1 cellular context compared by ENCODE assay signal in genomic region chr17:16428098-16428882, GRCh38.
A peak's percentile ranks its signal among the peaks of the same experiment; 100 is the strongest.
TF ChIP-seq lines count a peak whose summit lies in the region.

No MANE protein-coding gene starts in this region.

TF ChIP-seq in WTC11, 78 proteins besides CTCF, POLR2A, EP300 and RAD21 (continued from another document and continues in another):
- no peak for TF ChIP-seq CDX4 (CRISPR knock-in tag; IDR thresholded peaks at IDR 0.05; ENCODE audit: borderline replicate concordance)
- TF ChIP-seq CBFB (CRISPR knock-in tag; IDR thresholded peaks at IDR 0.05; ENCODE audit: low read depth), result no peak
- no peak for TF ChIP-seq RELA (CRISPR knock-in tag; IDR thresholded peaks at IDR 0.05; ENCODE audit: borderline replicate concordance)
- TF ChIP-seq NR3C1 (CRISPR knock-in tag; conservative IDR thresholded peaks at IDR 0.05; ENCODE audit: low read depth), result no peak
- TF ChIP-seq IRF1 (CRISPR knock-in tag; IDR thresholded peaks at IDR 0.05), result no peak
- no peak for TF ChIP-seq ZBTB21 (CRISPR knock-in tag; IDR thresholded peaks at IDR 0.05; ENCODE audit: borderline replicate concordance)
- TF ChIP-seq GTF2I (CRISPR knock-in tag; conservative IDR thresholded peaks at IDR 0.05), result no peak
- TF ChIP-seq, protein P1, sequence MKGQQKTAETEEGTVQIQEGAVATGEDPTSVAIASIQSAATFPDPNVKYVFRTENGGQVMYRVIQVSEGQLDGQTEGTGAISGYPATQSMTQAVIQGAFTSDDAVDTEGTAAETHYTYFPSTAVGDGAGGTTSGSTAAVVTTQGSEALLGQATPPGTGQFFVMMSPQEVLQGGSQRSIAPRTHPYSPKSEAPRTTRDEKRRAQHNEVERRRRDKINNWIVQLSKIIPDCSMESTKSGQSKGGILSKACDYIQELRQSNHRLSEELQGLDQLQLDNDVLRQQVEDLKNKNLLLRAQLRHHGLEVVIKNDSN (CRISPR knock-in tag; IDR thresholded peaks at IDR 0.05), result peak; percentile 48; the same call in 1 of the 2 replicates
- TF ChIP-seq, protein P2, sequence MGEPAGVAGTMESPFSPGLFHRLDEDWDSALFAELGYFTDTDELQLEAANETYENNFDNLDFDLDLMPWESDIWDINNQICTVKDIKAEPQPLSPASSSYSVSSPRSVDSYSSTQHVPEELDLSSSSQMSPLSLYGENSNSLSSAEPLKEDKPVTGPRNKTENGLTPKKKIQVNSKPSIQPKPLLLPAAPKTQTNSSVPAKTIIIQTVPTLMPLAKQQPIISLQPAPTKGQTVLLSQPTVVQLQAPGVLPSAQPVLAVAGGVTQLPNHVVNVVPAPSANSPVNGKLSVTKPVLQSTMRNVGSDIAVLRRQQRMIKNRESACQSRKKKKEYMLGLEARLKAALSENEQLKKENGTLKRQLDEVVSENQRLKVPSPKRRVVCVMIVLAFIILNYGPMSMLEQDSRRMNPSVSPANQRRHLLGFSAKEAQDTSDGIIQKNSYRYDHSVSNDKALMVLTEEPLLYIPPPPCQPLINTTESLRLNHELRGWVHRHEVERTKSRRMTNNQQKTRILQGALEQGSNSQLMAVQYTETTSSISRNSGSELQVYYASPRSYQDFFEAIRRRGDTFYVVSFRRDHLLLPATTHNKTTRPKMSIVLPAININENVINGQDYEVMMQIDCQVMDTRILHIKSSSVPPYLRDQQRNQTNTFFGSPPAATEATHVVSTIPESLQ (CRISPR knock-in tag; IDR thresholded peaks at IDR 0.05), result no peak
- TF ChIP-seq, protein P3, sequence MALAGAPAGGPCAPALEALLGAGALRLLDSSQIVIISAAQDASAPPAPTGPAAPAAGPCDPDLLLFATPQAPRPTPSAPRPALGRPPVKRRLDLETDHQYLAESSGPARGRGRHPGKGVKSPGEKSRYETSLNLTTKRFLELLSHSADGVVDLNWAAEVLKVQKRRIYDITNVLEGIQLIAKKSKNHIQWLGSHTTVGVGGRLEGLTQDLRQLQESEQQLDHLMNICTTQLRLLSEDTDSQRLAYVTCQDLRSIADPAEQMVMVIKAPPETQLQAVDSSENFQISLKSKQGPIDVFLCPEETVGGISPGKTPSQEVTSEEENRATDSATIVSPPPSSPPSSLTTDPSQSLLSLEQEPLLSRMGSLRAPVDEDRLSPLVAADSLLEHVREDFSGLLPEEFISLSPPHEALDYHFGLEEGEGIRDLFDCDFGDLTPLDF (CRISPR knock-in tag; IDR thresholded peaks at IDR 0.05), result no peak
- no peak for TF ChIP-seq SOX15 (CRISPR knock-in tag; IDR thresholded peaks at IDR 0.05)
- TF ChIP-seq FOXK1 (CRISPR knock-in tag; IDR thresholded peaks at IDR 0.05), result no peak
- TF ChIP-seq ZNF671 (CRISPR knock-in tag; IDR thresholded peaks at IDR 0.05), result no peak
- no peak for TF ChIP-seq JAZF1 (CRISPR knock-in tag; IDR thresholded peaks at IDR 0.05)
- no peak for TF ChIP-seq SMAD4 (CRISPR knock-in tag; IDR thresholded peaks at IDR 0.05)
- no peak for TF ChIP-seq ESRRA (CRISPR knock-in tag; IDR thresholded peaks at IDR 0.05; ENCODE audit: borderline replicate concordance)
- TF ChIP-seq, protein P4, sequence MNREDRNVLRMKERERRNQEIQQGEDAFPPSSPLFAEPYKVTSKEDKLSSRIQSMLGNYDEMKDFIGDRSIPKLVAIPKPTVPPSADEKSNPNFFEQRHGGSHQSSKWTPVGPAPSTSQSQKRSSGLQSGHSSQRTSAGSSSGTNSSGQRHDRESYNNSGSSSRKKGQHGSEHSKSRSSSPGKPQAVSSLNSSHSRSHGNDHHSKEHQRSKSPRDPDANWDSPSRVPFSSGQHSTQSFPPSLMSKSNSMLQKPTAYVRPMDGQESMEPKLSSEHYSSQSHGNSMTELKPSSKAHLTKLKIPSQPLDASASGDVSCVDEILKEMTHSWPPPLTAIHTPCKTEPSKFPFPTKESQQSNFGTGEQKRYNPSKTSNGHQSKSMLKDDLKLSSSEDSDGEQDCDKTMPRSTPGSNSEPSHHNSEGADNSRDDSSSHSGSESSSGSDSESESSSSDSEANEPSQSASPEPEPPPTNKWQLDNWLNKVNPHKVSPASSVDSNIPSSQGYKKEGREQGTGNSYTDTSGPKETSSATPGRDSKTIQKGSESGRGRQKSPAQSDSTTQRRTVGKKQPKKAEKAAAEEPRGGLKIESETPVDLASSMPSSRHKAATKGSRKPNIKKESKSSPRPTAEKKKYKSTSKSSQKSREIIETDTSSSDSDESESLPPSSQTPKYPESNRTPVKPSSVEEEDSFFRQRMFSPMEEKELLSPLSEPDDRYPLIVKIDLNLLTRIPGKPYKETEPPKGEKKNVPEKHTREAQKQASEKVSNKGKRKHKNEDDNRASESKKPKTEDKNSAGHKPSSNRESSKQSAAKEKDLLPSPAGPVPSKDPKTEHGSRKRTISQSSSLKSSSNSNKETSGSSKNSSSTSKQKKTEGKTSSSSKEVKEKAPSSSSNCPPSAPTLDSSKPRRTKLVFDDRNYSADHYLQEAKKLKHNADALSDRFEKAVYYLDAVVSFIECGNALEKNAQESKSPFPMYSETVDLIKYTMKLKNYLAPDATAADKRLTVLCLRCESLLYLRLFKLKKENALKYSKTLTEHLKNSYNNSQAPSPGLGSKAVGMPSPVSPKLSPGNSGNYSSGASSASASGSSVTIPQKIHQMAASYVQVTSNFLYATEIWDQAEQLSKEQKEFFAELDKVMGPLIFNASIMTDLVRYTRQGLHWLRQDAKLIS (CRISPR knock-in tag; IDR thresholded peaks at IDR 0.05; ENCODE audit: borderline replicate concordance), result no peak
- TF ChIP-seq, protein P5, sequence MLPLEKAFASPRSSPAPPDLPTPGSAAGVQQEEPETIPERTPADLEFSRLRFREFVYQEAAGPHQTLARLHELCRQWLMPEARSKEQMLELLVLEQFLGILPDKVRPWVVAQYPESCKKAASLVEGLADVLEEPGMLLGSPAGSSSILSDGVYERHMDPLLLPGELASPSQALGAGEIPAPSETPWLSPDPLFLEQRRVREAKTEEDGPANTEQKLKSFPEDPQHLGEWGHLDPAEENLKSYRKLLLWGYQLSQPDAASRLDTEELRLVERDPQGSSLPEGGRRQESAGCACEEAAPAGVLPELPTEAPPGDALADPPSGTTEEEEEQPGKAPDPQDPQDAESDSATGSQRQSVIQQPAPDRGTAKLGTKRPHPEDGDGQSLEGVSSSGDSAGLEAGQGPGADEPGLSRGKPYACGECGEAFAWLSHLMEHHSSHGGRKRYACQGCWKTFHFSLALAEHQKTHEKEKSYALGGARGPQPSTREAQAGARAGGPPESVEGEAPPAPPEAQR (CRISPR knock-in tag; IDR thresholded peaks at IDR 0.05), result no peak
- TF ChIP-seq TCF7 (CRISPR knock-in tag; IDR thresholded peaks at IDR 0.05; ENCODE audit: low read depth), result no peak
- no peak for TF ChIP-seq IRF2 (CRISPR knock-in tag; IDR thresholded peaks at IDR 0.05; ENCODE audit: borderline replicate concordance, low read depth)
- TF ChIP-seq, protein P6, sequence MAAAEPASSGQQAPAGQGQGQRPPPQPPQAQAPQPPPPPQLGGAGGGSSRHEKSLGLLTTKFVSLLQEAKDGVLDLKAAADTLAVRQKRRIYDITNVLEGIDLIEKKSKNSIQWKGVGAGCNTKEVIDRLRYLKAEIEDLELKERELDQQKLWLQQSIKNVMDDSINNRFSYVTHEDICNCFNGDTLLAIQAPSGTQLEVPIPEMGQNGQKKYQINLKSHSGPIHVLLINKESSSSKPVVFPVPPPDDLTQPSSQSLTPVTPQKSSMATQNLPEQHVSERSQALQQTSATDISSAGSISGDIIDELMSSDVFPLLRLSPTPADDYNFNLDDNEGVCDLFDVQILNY (CRISPR knock-in tag; IDR thresholded peaks at IDR 0.05), result no peak
- TF ChIP-seq RORB (CRISPR knock-in tag; IDR thresholded peaks at IDR 0.05), result no peak
- no peak for TF ChIP-seq SP1 (CRISPR knock-in tag; conservative IDR thresholded peaks at IDR 0.05)
- TF ChIP-seq ATF1 (CRISPR knock-in tag; IDR thresholded peaks at IDR 0.05), result no peak
- TF ChIP-seq FOXJ3 (CRISPR knock-in tag; IDR thresholded peaks at IDR 0.05; ENCODE audit: borderline replicate concordance), result no peak
- TF ChIP-seq, protein P7, sequence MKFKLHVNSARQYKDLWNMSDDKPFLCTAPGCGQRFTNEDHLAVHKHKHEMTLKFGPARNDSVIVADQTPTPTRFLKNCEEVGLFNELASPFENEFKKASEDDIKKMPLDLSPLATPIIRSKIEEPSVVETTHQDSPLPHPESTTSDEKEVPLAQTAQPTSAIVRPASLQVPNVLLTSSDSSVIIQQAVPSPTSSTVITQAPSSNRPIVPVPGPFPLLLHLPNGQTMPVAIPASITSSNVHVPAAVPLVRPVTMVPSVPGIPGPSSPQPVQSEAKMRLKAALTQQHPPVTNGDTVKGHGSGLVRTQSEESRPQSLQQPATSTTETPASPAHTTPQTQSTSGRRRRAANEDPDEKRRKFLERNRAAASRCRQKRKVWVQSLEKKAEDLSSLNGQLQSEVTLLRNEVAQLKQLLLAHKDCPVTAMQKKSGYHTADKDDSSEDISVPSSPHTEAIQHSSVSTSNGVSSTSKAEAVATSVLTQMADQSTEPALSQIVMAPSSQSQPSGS (CRISPR knock-in tag; IDR thresholded peaks at IDR 0.05; ENCODE audit: borderline replicate concordance, low read depth), result no peak
- TF ChIP-seq, protein P8, sequence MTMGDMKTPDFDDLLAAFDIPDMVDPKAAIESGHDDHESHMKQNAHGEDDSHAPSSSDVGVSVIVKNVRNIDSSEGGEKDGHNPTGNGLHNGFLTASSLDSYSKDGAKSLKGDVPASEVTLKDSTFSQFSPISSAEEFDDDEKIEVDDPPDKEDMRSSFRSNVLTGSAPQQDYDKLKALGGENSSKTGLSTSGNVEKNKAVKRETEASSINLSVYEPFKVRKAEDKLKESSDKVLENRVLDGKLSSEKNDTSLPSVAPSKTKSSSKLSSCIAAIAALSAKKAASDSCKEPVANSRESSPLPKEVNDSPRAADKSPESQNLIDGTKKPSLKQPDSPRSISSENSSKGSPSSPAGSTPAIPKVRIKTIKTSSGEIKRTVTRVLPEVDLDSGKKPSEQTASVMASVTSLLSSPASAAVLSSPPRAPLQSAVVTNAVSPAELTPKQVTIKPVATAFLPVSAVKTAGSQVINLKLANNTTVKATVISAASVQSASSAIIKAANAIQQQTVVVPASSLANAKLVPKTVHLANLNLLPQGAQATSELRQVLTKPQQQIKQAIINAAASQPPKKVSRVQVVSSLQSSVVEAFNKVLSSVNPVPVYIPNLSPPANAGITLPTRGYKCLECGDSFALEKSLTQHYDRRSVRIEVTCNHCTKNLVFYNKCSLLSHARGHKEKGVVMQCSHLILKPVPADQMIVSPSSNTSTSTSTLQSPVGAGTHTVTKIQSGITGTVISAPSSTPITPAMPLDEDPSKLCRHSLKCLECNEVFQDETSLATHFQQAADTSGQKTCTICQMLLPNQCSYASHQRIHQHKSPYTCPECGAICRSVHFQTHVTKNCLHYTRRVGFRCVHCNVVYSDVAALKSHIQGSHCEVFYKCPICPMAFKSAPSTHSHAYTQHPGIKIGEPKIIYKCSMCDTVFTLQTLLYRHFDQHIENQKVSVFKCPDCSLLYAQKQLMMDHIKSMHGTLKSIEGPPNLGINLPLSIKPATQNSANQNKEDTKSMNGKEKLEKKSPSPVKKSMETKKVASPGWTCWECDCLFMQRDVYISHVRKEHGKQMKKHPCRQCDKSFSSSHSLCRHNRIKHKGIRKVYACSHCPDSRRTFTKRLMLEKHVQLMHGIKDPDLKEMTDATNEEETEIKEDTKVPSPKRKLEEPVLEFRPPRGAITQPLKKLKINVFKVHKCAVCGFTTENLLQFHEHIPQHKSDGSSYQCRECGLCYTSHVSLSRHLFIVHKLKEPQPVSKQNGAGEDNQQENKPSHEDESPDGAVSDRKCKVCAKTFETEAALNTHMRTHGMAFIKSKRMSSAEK (CRISPR knock-in tag; IDR thresholded peaks at IDR 0.05; ENCODE audit: borderline replicate concordance), result no peak
- peak; percentile 60; the same call in 1 of the 2 replicates for TF ChIP-seq ZNF121 (CRISPR knock-in tag; IDR thresholded peaks at IDR 0.05)
- no peak for TF ChIP-seq ELF4 (CRISPR knock-in tag; IDR thresholded peaks at IDR 0.05; ENCODE audit: low read depth)
- TF ChIP-seq FOXP1 (CRISPR knock-in tag; IDR thresholded peaks at IDR 0.05; ENCODE audit: borderline replicate concordance), result no peak
- no peak for TF ChIP-seq ZNF219 (CRISPR knock-in tag; IDR thresholded peaks at IDR 0.05; ENCODE audit: borderline replicate concordance)
- 0 out of 2 replicates have a peak, but pooled peaks have one; percentile 12 for TF ChIP-seq ZNF423 (CRISPR knock-in tag; IDR thresholded peaks at IDR 0.05)
- TF ChIP-seq, protein P9, sequence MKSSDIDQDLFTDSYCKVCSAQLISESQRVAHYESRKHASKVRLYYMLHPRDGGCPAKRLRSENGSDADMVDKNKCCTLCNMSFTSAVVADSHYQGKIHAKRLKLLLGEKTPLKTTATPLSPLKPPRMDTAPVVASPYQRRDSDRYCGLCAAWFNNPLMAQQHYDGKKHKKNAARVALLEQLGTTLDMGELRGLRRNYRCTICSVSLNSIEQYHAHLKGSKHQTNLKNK (CRISPR knock-in tag; IDR thresholded peaks at IDR 0.05), result no peak
- no peak for TF ChIP-seq HMGA2 (CRISPR knock-in tag; IDR thresholded peaks at IDR 0.05)
- TF ChIP-seq TEAD1 (CRISPR knock-in tag; IDR thresholded peaks at IDR 0.05), result no peak
- TF ChIP-seq, protein P10, sequence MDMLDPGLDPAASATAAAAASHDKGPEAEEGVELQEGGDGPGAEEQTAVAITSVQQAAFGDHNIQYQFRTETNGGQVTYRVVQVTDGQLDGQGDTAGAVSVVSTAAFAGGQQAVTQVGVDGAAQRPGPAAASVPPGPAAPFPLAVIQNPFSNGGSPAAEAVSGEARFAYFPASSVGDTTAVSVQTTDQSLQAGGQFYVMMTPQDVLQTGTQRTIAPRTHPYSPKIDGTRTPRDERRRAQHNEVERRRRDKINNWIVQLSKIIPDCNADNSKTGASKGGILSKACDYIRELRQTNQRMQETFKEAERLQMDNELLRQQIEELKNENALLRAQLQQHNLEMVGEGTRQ (CRISPR knock-in tag; IDR thresholded peaks at IDR 0.05), result peak; percentile 33
- TF ChIP-seq SMAD3 (CRISPR knock-in tag; IDR thresholded peaks at IDR 0.05; ENCODE audit: borderline replicate concordance), result no peak
- no peak for TF ChIP-seq TEAD4 (CRISPR knock-in tag; IDR thresholded peaks at IDR 0.05)
- no peak for TF ChIP-seq NFATC4 (CRISPR knock-in tag; IDR thresholded peaks at IDR 0.05)
- peak; percentile 22; the same call in 1 of the 2 replicates for TF ChIP-seq GABPB1 (CRISPR knock-in tag; IDR thresholded peaks at IDR 0.05)
- TF ChIP-seq OVOL2 (CRISPR knock-in tag; IDR thresholded peaks at IDR 0.05; ENCODE audit: borderline replicate concordance), result no peak
